In the genomic region with DNA sequence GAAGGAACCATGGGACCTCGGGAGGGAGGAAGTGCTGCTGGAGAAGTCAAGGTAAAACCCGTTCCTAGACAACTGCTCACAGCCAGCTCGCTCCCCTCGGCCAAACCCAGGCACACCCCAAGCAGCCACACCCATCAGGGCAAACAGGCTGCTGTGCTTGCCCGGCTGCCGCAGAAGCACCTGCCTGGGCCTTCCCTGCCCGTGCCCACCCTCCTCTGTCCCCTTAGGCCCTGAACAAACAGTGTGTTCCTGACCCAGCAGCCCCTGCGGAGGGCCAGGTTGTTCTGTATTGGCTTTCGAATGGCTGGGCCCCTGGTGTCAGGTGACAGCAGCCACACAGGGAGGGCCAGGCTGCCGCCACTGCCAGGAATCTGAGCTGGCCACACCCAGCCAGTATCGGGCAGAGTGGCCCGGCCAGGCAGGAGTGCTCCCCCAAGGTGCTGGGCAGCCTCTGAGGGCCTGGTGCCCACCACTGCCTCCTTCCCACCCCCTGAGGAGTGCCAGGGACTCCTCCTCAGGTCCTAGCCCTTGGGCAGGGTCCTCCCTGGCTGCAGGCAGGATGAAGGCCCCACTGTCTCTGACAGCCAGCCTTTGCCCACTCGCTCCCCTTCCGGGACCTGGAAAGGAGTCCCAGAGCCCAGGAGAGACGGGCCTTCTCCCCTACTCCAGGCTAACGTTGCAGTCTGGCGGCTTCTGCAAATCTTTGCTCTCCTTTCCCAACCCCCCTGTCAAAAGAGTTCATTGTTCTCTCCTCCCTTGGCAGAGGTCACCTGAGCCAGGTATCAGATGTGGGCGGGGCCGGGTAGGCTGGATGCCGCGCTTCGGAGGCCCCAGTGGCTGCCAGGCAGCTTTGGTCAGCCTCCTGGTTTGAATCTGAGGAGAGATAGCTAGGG, we compare ENCODE assay signal across 1 cellular context.
TF ChIP-seq lines count a peak whose summit lies in the region.

No MANE protein-coding gene starts in this region.

TF ChIP-seq in HepG2, 621 proteins besides CTCF, POLR2A, EP300 and RAD21 (continued from another document and continues in another):
- TF ChIP-seq STAT5B (CRISPR knock-in tag; IDR thresholded peaks at IDR 0.05) (no peak), ZNF749 (CRISPR knock-in tag; IDR thresholded peaks at IDR 0.05; ENCODE audit: borderline replicate concordance) (0 out of 2 replicates have a peak, but pooled peaks have one; percentile 30), HNRNPLL (IDR thresholded peaks at IDR 0.05; ENCODE audit: low read depth, low read length, poor library complexity, severe bottlenecking) (peak; percentile 44), TGIF2 (CRISPR knock-in tag; IDR thresholded peaks at IDR 0.05) (peak; percentile 84), TRIM24 (CRISPR knock-in tag; IDR thresholded peaks at IDR 0.05) (no peak), RXRA (CRISPR knock-in tag; IDR thresholded peaks at IDR 0.05) (peak; percentile 69; the same call in 1 of the 2 replicates), CEBPB (IDR thresholded peaks at IDR 0.05; ENCODE audit: borderline replicate concordance, low read depth, low read length) (no peak), ZNF7 (CRISPR knock-in tag; IDR thresholded peaks at IDR 0.05) (no peak), SP1 (IDR thresholded peaks at IDR 0.05) (no peak), SP1 (CRISPR knock-in tag; IDR thresholded peaks at IDR 0.05) (peak; percentile 48), CHD2 (IDR thresholded peaks at IDR 0.05; ENCODE audit: low read depth, low read length) (no peak), KDM5A (IDR thresholded peaks at IDR 0.05; ENCODE audit: borderline replicate concordance, low read length) (no peak), HNF4A (CRISPR knock-in tag; IDR thresholded peaks at IDR 0.05) (0 out of 2 replicates have a peak, but pooled peaks have one; percentile 25), MYNN (CRISPR knock-in tag; IDR thresholded peaks at IDR 0.05; ENCODE audit: low read depth) (no peak), MTA1 (CRISPR knock-in tag; IDR thresholded peaks at IDR 0.05; ENCODE audit: borderline replicate concordance) (peak; percentile 83; the same call in 1 of the 2 replicates), NFKBIZ (CRISPR knock-in tag; IDR thresholded peaks at IDR 0.05) (no peak), HES4 (CRISPR knock-in tag; IDR thresholded peaks at IDR 0.05; ENCODE audit: borderline replicate concordance) (no peak; the same call in 1 of the 2 replicates), RBM22 (optimal IDR thresholded peaks at IDR 0.05; ENCODE audit: low read length) (peak; percentile 81), SMAD9 (CRISPR knock-in tag; IDR thresholded peaks at IDR 0.05) (0 out of 2 replicates have a peak, but pooled peaks have one; percentile 54), ZBTB3 (CRISPR knock-in tag; IDR thresholded peaks at IDR 0.05; ENCODE audit: borderline replicate concordance, low read depth) (0 out of 2 replicates have a peak, but pooled peaks have one; percentile 65), PHF8 (CRISPR knock-in tag; IDR thresholded peaks at IDR 0.05) (peak; percentile 73), ZNF547 (CRISPR knock-in tag; IDR thresholded peaks at IDR 0.05) (peak; percentile 92; the same call in 1 of the 2 replicates), ZNF556 (CRISPR knock-in tag; IDR thresholded peaks at IDR 0.05; ENCODE audit: borderline replicate concordance) (0 out of 2 replicates have a peak, but pooled peaks have one; percentile 82), SRSF9 (IDR thresholded peaks at IDR 0.05; ENCODE audit: borderline replicate concordance, insufficient read depth, low read depth, low read length, poor library complexity, severe bottlenecking) (no peak), ZSCAN21 (CRISPR knock-in tag; IDR thresholded peaks at IDR 0.05; ENCODE audit: borderline replicate concordance) (peak; percentile 84), ZNF776 (CRISPR knock-in tag; IDR thresholded peaks at IDR 0.05) (peak; percentile 93), BRD4 (CRISPR knock-in tag; IDR thresholded peaks at IDR 0.05) (0 out of 2 replicates have a peak, but pooled peaks have one; percentile 68), ATRX (CRISPR knock-in tag; IDR thresholded peaks at IDR 0.05; ENCODE audit: borderline replicate concordance) (no peak), ZFP37 (CRISPR knock-in tag; IDR thresholded peaks at IDR 0.05; ENCODE audit: borderline replicate concordance) (no peak), MZF1 (CRISPR knock-in tag; IDR thresholded peaks at IDR 0.05; ENCODE audit: borderline replicate concordance) (no peak), RARG (CRISPR knock-in tag; IDR thresholded peaks at IDR 0.05; ENCODE audit: low read depth) (no peak)
- TF ChIP-seq, protein P1, sequence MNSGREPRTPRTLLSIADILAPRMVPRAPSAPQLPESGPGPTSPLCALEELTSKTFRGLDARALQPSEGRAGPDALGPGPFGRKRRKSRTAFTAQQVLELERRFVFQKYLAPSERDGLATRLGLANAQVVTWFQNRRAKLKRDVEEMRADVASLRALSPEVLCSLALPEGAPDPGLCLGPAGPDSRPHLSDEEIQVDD (CRISPR knock-in tag; IDR thresholded peaks at IDR 0.05; ENCODE audit: borderline replicate concordance) = peak; percentile 76; the same call in 1 of the 2 replicates
- TF ChIP-seq, protein P2, sequence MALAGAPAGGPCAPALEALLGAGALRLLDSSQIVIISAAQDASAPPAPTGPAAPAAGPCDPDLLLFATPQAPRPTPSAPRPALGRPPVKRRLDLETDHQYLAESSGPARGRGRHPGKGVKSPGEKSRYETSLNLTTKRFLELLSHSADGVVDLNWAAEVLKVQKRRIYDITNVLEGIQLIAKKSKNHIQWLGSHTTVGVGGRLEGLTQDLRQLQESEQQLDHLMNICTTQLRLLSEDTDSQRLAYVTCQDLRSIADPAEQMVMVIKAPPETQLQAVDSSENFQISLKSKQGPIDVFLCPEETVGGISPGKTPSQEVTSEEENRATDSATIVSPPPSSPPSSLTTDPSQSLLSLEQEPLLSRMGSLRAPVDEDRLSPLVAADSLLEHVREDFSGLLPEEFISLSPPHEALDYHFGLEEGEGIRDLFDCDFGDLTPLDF (CRISPR knock-in tag; IDR thresholded peaks at IDR 0.05) = no peak
- TF ChIP-seq, protein P3, sequence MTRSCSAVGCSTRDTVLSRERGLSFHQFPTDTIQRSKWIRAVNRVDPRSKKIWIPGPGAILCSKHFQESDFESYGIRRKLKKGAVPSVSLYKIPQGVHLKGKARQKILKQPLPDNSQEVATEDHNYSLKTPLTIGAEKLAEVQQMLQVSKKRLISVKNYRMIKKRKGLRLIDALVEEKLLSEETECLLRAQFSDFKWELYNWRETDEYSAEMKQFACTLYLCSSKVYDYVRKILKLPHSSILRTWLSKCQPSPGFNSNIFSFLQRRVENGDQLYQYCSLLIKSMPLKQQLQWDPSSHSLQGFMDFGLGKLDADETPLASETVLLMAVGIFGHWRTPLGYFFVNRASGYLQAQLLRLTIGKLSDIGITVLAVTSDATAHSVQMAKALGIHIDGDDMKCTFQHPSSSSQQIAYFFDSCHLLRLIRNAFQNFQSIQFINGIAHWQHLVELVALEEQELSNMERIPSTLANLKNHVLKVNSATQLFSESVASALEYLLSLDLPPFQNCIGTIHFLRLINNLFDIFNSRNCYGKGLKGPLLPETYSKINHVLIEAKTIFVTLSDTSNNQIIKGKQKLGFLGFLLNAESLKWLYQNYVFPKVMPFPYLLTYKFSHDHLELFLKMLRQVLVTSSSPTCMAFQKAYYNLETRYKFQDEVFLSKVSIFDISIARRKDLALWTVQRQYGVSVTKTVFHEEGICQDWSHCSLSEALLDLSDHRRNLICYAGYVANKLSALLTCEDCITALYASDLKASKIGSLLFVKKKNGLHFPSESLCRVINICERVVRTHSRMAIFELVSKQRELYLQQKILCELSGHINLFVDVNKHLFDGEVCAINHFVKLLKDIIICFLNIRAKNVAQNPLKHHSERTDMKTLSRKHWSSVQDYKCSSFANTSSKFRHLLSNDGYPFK (CRISPR knock-in tag; IDR thresholded peaks at IDR 0.05; ENCODE audit: borderline replicate concordance) = no peak
- TF ChIP-seq, protein P4, sequence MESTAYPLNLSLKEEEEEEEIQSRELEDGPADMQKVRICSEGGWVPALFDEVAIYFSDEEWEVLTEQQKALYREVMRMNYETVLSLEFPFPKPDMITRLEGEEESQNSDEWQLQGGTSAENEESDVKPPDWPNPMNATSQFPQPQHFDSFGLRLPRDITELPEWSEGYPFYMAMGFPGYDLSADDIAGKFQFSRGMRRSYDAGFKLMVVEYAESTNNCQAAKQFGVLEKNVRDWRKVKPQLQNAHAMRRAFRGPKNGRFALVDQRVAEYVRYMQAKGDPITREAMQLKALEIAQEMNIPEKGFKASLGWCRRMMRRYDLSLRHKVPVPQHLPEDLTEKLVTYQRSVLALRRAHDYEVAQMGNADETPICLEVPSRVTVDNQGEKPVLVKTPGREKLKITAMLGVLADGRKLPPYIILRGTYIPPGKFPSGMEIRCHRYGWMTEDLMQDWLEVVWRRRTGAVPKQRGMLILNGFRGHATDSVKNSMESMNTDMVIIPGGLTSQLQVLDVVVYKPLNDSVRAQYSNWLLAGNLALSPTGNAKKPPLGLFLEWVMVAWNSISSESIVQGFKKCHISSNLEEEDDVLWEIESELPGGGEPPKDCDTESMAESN (CRISPR knock-in tag; conservative IDR thresholded peaks at IDR 0.05) = peak; percentile 25; the same call in 1 of the 2 replicates
- TF ChIP-seq, protein P5, sequence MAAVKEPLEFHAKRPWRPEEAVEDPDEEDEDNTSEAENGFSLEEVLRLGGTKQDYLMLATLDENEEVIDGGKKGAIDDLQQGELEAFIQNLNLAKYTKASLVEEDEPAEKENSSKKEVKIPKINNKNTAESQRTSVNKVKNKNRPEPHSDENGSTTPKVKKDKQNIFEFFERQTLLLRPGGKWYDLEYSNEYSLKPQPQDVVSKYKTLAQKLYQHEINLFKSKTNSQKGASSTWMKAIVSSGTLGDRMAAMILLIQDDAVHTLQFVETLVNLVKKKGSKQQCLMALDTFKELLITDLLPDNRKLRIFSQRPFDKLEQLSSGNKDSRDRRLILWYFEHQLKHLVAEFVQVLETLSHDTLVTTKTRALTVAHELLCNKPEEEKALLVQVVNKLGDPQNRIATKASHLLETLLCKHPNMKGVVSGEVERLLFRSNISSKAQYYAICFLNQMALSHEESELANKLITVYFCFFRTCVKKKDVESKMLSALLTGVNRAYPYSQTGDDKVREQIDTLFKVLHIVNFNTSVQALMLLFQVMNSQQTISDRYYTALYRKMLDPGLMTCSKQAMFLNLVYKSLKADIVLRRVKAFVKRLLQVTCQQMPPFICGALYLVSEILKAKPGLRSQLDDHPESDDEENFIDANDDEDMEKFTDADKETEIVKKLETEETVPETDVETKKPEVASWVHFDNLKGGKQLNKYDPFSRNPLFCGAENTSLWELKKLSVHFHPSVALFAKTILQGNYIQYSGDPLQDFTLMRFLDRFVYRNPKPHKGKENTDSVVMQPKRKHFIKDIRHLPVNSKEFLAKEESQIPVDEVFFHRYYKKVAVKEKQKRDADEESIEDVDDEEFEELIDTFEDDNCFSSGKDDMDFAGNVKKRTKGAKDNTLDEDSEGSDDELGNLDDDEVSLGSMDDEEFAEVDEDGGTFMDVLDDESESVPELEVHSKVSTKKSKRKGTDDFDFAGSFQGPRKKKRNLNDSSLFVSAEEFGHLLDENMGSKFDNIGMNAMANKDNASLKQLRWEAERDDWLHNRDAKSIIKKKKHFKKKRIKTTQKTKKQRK (IDR thresholded peaks at IDR 0.05; ENCODE audit: low read length) = no peak
- TF ChIP-seq, protein P6, sequence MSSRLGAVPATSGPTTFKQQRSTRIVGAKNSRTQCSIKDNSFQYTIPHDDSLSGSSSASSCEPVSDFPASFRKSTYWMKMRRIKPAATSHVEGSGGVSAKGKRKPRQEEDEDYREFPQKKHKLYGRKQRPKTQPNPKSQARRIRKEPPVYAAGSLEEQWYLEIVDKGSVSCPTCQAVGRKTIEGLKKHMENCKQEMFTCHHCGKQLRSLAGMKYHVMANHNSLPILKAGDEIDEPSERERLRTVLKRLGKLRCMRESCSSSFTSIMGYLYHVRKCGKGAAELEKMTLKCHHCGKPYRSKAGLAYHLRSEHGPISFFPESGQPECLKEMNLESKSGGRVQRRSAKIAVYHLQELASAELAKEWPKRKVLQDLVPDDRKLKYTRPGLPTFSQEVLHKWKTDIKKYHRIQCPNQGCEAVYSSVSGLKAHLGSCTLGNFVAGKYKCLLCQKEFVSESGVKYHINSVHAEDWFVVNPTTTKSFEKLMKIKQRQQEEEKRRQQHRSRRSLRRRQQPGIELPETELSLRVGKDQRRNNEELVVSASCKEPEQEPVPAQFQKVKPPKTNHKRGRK (CRISPR knock-in tag; IDR thresholded peaks at IDR 0.05) = no peak
- TF ChIP-seq, protein P7, sequence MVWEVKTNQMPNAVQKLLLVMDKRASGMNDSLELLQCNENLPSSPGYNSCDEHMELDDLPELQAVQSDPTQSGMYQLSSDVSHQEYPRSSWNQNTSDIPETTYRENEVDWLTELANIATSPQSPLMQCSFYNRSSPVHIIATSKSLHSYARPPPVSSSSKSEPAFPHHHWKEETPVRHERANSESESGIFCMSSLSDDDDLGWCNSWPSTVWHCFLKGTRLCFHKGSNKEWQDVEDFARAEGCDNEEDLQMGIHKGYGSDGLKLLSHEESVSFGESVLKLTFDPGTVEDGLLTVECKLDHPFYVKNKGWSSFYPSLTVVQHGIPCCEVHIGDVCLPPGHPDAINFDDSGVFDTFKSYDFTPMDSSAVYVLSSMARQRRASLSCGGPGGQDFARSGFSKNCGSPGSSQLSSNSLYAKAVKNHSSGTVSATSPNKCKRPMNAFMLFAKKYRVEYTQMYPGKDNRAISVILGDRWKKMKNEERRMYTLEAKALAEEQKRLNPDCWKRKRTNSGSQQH (CRISPR knock-in tag; IDR thresholded peaks at IDR 0.05; ENCODE audit: low read depth) = no peak; the same call in 1 of the 2 replicates
- TF ChIP-seq, protein P8, sequence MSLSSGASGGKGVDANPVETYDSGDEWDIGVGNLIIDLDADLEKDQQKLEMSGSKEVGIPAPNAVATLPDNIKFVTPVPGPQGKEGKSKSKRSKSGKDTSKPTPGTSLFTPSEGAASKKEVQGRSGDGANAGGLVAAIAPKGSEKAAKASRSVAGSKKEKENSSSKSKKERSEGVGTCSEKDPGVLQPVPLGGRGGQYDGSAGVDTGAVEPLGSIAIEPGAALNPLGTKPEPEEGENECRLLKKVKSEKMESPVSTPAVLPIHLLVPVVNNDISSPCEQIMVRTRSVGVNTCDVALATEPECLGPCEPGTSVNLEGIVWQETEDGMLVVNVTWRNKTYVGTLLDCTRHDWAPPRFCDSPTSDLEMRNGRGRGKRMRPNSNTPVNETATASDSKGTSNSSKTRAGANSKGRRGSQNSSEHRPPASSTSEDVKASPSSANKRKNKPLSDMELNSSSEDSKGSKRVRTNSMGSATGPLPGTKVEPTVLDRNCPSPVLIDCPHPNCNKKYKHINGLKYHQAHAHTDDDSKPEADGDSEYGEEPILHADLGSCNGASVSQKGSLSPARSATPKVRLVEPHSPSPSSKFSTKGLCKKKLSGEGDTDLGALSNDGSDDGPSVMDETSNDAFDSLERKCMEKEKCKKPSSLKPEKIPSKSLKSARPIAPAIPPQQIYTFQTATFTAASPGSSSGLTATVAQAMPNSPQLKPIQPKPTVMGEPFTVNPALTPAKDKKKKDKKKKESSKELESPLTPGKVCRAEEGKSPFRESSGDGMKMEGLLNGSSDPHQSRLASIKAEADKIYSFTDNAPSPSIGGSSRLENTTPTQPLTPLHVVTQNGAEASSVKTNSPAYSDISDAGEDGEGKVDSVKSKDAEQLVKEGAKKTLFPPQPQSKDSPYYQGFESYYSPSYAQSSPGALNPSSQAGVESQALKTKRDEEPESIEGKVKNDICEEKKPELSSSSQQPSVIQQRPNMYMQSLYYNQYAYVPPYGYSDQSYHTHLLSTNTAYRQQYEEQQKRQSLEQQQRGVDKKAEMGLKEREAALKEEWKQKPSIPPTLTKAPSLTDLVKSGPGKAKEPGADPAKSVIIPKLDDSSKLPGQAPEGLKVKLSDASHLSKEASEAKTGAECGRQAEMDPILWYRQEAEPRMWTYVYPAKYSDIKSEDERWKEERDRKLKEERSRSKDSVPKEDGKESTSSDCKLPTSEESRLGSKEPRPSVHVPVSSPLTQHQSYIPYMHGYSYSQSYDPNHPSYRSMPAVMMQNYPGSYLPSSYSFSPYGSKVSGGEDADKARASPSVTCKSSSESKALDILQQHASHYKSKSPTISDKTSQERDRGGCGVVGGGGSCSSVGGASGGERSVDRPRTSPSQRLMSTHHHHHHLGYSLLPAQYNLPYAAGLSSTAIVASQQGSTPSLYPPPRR (CRISPR knock-in tag; IDR thresholded peaks at IDR 0.05; ENCODE audit: borderline replicate concordance) = peak; percentile 51; the same call in 1 of the 2 replicates
